3 cellular contexts compared by ENCODE assay signal in genomic region chr1:42712808-42713207, GRCh38. TPM values are rescaled to one million over a fixed set of nuclear protein-coding genes. Genes with fewer than 3 reads are reported as not detected.
"Had no signal": no experiment of that assay in that cellular context is flagged by ENCODE, and none has a peak within 500 bp of the region (broad histone marks: within the 10 kb centered on the region; RNA-seq: fewer than 3 reads in every experiment).

No MANE protein-coding gene starts in this region.

RNA-seq across cellular contexts. Expression of gene CLDN19, which starts 27.2 kb away (rescaled TPM):
- total RNA-seq: GM23248, H4, HFFc6 had no signal
- polyA plus RNA-seq: GM23248 had no signal
